Comparison of ENCODE assay signal across 8 cellular contexts in genomic region chr4:77203380-77204197, GRCh38. TPM values are rescaled to one million over a fixed set of nuclear protein-coding genes. Genes with fewer than 3 reads are reported as not detected.
DNase-seq lines count a peak whose midpoint lies in the region; ATAC-seq and TF ChIP-seq lines count a peak whose summit lies in the region.

No MANE protein-coding gene starts in this region.

- ATAC-seq in GM19452 (IDR thresholded peaks at IDR 0.05; ENCODE audit: unreplicated experiment) (peak; percentile 74), left cardiac atrium (peak; percentile 73 to 86), HG03097 (IDR thresholded peaks at IDR 0.05; ENCODE audit: low FRiP score, unreplicated experiment) (no peak)

- no peak overlapping the region for H3K27ac ChIP-seq in SU-DHL-6 (ENCODE audit: low read depth, low read length)

- intact Hi-C loops in left cardiac atrium (cut with DNase I): loop anchor here in 1 of 2 donors (2.0 to 5.0 kb wide), 2 partner anchors 106 to 691 kb away; no protein-coding TSS in a partner anchor

- no peaks in the 10 kb centered on the region for H3K4me1 ChIP-seq in adipocyte (ENCODE audit: control insufficient read depth, insufficient read depth, low read length)

- H3K79me2 ChIP-seq in SU-DHL-6 (ENCODE audit: insufficient read depth, low read length): no peaks in the 10 kb centered on the region

- H3K27me3 ChIP-seq in SU-DHL-6 (ENCODE audit: low read length) (no peaks in the 10 kb centered on the region), adipocyte (replicated peaks; ENCODE audit: control insufficient read depth, insufficient read depth, low read length) (peaks cover 35% of the 10 kb centered on the region)

- H3K4me2 ChIP-seq in SU-DHL-6 (ENCODE audit: low read depth, low read length, poor library complexity, severe bottlenecking): no peak overlapping the region

- H3K9ac ChIP-seq in SU-DHL-6 (ENCODE audit: low read length): no peak overlapping the region
- H3K9ac ChIP-seq in adipocyte (ENCODE audit: low read length): no peak overlapping the region

- no peaks in the 10 kb centered on the region for H3K9me2 ChIP-seq in SU-DHL-6 (replicated peaks; ENCODE audit: insufficient read depth, low read length)

- no peaks in the 10 kb centered on the region for H4K20me1 ChIP-seq in SU-DHL-6 (ENCODE audit: low read depth, low read length)

- H2AFZ ChIP-seq in SU-DHL-6 (ENCODE audit: low read depth, low read length, severe bottlenecking): peak overlapping the region; percentile 31

- no peak for TF ChIP-seq CTCF in SU-DHL-6 (IDR thresholded peaks at IDR 0.05; ENCODE audit: insufficient read depth, low read length, poor library complexity, severe bottlenecking)
- TF ChIP-seq CTCF in retinal pigment epithelial cell (conservative IDR thresholded peaks at IDR 0.05; ENCODE audit: low read depth, low read length): peak; percentile 64

- H3K9me3 ChIP-seq in SU-DHL-6 (ENCODE audit: insufficient read depth, low read length) (no peaks in the 10 kb centered on the region), adipocyte (ENCODE audit: control insufficient read depth, low read length) (no peaks in the 10 kb centered on the region)

- no peaks in the 10 kb centered on the region for H3K36me3 ChIP-seq in SU-DHL-6 (ENCODE audit: low read length)
- H3K36me3 ChIP-seq in adipocyte (ENCODE audit: control insufficient read depth, insufficient read depth, low read length, severe bottlenecking): no peaks in the 10 kb centered on the region

- no peaks in the 10 kb centered on the region for H3F3A ChIP-seq in SU-DHL-6 (ENCODE audit: insufficient read depth)

- H3K4me3 ChIP-seq in SU-DHL-6 (ENCODE audit: insufficient read depth, low read length, poor library complexity, severe bottlenecking) (no peak overlapping the region), adipocyte (ENCODE audit: low read length) (no peak overlapping the region), retinal pigment epithelial cell (ENCODE audit: low read length) (no peak overlapping the region)

- DNase-seq in COLO668 (lab: John Stamatoyannopoulos, UW; ENCODE audit: unreplicated experiment): peak; percentile 44
- DNase-seq in Kasumi-1 (lab: John Stamatoyannopoulos, UW): peak; percentile 77 to 89
- DNase-seq in adipocyte (ENCODE audit: low read depth): peak; percentile 91
- DNase-seq in left cardiac atrium: peak; percentile 41
- no peak for DNase-seq in retinal pigment epithelial cell (ENCODE audit: low read depth)

RNA-seq across cellular contexts. Expression of gene CCNG2, which starts 46.6 kb away (rescaled TPM):
- total RNA-seq in left cardiac atrium: 10 to 100 TPM in 1 of 2 donors, 1 to 10 TPM in 1; 7.7 to 18.6 TPM
